Comparison of ENCODE assay signal across 23 cellular contexts in the genomic region with DNA sequence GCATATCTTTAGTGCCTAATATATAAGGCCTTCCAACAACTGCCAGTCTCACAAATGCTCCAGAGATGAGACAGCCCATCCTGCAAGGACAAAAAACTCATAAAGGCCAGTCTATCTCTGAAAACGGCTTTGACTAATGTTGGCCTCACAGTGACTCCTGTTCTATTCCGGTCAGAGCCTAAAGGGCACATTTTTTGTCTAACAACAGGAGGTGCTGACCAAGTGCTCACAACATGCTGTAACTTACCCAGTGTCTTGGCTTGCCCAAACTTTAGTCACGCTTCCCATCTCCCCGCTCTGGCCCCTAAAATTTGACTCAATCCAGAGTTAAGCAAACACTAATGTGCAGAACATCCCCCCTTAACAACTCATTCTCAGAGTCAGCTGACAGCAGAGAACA.
"Had no signal": no experiment of that assay in that cellular context is flagged by ENCODE, and none has a peak within 500 bp of the region (broad histone marks: within the 10 kb centered on the region; RNA-seq: fewer than 3 reads in every experiment).

No MANE protein-coding gene starts in this region.

- H3K4me1 ChIP-seq: esophagus squamous epithelium, gastroesophageal sphincter, pancreas, suprapubic skin, thyroid gland, upper lobe of left lung, uterus had no signal

- H3K4me3 Mint-ChIP-seq: effector memory CD8-positive, alpha-beta T cell; natural killer cell; neural crest cell; stimulated activated effector memory CD8-positive, alpha-beta T cell treated with anti-CD3 and anti-CD28 coated beads, Interleukin-12 subunit alpha, Interleukin-12 subunit beta, amount 100 ng/mL, for 72 hours had no signal

- H3K4me3 ChIP-seq: esophagus squamous epithelium, gastroesophageal sphincter, mucosa of descending colon, pancreas, smooth muscle cell, suprapubic skin, thyroid gland, upper lobe of left lung, uterus had no signal

- H3K9me3 ChIP-seq: esophagus squamous epithelium, gastroesophageal sphincter, mucosa of descending colon, pancreas, suprapubic skin, thyroid gland, upper lobe of left lung, uterus had no signal

- H3K27me3 Mint-ChIP-seq: effector memory CD8-positive, alpha-beta T cell; progenitor cell of endocrine pancreas had no signal

- H3K27ac Mint-ChIP-seq: effector memory CD8-positive, alpha-beta T cell; natural killer cell; progenitor cell of endocrine pancreas; stimulated activated effector memory CD8-positive, alpha-beta T cell treated with anti-CD3 and anti-CD28 coated beads, Interleukin-12 subunit alpha, Interleukin-12 subunit beta, amount 100 ng/mL, for 72 hours had no signal

- H3K4me1 Mint-ChIP-seq: natural killer cell; stimulated activated effector memory CD8-positive, alpha-beta T cell treated with anti-CD3 and anti-CD28 coated beads, Interleukin-12 subunit alpha, Interleukin-12 subunit beta, amount 100 ng/mL, for 72 hours had no signal

- H3K27me3 ChIP-seq: esophagus squamous epithelium, gastroesophageal sphincter, pancreas, suprapubic skin, thyroid gland, upper lobe of left lung, uterus had no signal

- H3K27ac ChIP-seq: esophagus squamous epithelium, gastroesophageal sphincter, pancreas, suprapubic skin, thyroid gland, upper lobe of left lung, uterus had no signal

- ATAC-seq: effector memory CD8-positive, alpha-beta T cell; gastroesophageal sphincter; left lobe of liver; mucosa of descending colon; natural killer cell; pancreas; right cardiac atrium; stimulated activated effector memory CD8-positive, alpha-beta T cell treated with anti-CD3 and anti-CD28 coated beads, Interleukin-12 subunit alpha, Interleukin-12 subunit beta, amount 100 ng/mL, for 72 hours; stimulated activated naive CD8-positive, alpha-beta T cell treated with anti-CD3 and anti-CD28 coated beads, Interleukin-15, Interleukin-2, amounts not matched to agents 100 U/mL and 50 U/mL, for 24 hours had no signal

- DNase-seq: effector memory CD8-positive, alpha-beta T cell; esophagus squamous epithelium; foreskin fibroblast; glutamatergic neuron; islet precursor cell; mucosa of descending colon; natural killer cell; occipital lobe; pancreas; right cardiac atrium; stimulated activated CD4-positive, alpha-beta T cell treated with anti-CD3 and anti-CD28 coated beads, Interleukin-4, amount 100 ng/mL, for 1 hour; stimulated activated CD8-positive, alpha-beta memory T cell treated with anti-CD3 and anti-CD28 coated beads, Interleukin-4, amount 100 ng/mL, for 48 hours; stimulated activated naive CD8-positive, alpha-beta T cell treated with anti-CD3 and anti-CD28 coated beads, Interleukin-15, Interleukin-2, amounts not matched to agents 100 U/mL and 50 U/mL, for 24 hours; thyroid gland; upper lobe of left lung; uterus had no signal

- H3K36me3 ChIP-seq: esophagus squamous epithelium, gastroesophageal sphincter, pancreas, suprapubic skin, thyroid gland, upper lobe of left lung, uterus had no signal

- H3K4me2 ChIP-seq: smooth muscle cell had no signal

- H3K36me3 Mint-ChIP-seq: stimulated activated effector memory CD8-positive, alpha-beta T cell treated with anti-CD3 and anti-CD28 coated beads, Interleukin-12 subunit alpha, Interleukin-12 subunit beta, amount 100 ng/mL, for 72 hours had no signal
